ENCODE assay signal across 8 cellular contexts in the genomic region with DNA sequence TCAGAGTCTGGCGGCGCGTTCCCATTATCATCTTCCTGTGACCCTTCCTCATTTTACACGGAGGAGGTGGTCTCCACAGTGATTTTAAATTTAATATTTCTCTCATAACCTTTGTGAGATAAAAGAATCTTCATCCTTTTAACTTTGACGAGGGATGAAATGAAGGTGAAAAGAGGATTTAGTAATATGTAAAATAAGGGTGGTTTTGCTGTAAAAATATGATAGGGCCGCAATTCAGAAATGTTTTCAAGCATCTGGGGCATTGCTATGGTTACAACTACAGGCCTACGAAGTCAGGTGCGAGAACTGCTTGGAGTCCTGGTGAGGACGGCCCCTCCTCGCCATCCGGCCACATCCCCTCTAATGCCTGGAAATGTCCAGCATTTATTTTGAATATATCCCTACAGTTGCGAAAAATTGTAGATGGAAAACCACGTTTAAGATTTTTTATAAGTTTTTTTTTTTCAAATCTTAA. TPM values are rescaled to one million over a fixed set of nuclear protein-coding genes. Genes with fewer than 3 reads are reported as not detected.
DNase-seq lines count a peak whose midpoint lies in the region; ATAC-seq, FAIRE-seq and TF ChIP-seq lines count a peak whose summit lies in the region.

No MANE protein-coding gene starts in this region.

- H3K27me3 ChIP-seq in body of pancreas (no peaks in the 10 kb centered on the region), HepG2 (ENCODE audit: control insufficient read depth in 1 of 2, insufficient read depth in 2 of 2, low read length in 2 of 2) (no peaks in the 10 kb centered on the region; a peak in 1 of 5 replicates), thyroid gland (no peaks in the 10 kb centered on the region)

- peak overlapping the region; percentile 65 for H3K9ac ChIP-seq in HepG2 (ENCODE audit: insufficient read depth, low read depth, low read length)

- peaks cover 43% of the 10 kb centered on the region for H3K79me2 ChIP-seq in HepG2 (ENCODE audit: insufficient read depth, low read length)

- in situ Hi-C loops in HepG2 (cut with HindIII; ENCODE audit: extremely low pct_ligation_motif_present, low pct_unique_long_range_greater_than_20kb) = no loop called here

- WGBS in body of pancreas, 2 donors = 11 to 16% methylated on average over 13 of the region's 13 CpGs
- WGBS in HepG2 (ENCODE audit: low lambda C conversion rate) = 41% methylated on average over 13 of the region's 13 CpGs
- 23 to 26% methylated on average over 13 of the region's 13 CpGs for WGBS in thyroid gland, 2 donors

- intact Hi-C loops in body of pancreas (cut with DNase I) = no loop called here
- intact Hi-C loops in HepG2 (cut with micrococcal nuclease; ENCODE audit: unreplicated experiment) = loop anchor here (1.0 kb wide), 2 partner anchors 54 to 93 kb away; partner anchors contain the start of gene DCLRE1B
- intact Hi-C loops in thyroid gland (cut with DNase I) = no loop called here

- no peak for ATAC-seq in body of pancreas
- ATAC-seq in HepG2 = no peak

- H3K9me3 ChIP-seq in body of pancreas (no peaks in the 10 kb centered on the region), HepG2 (ENCODE audit: low read length) (no peaks in the 10 kb centered on the region), thyroid gland (no peaks in the 10 kb centered on the region)

- H3K4me1 ChIP-seq in body of pancreas (peaks cover 37% of the 10 kb centered on the region), HepG2 (ENCODE audit: insufficient read depth, low read length) (peaks cover 28% of the 10 kb centered on the region), thyroid gland (peaks cover 12 to 25% of the 10 kb centered on the region in 2 donors)

- H3K4me3 ChIP-seq in Jurkat, Clone E6-1 (ENCODE audit: low read length) = peak overlapping the region; percentile 79
- no peak overlapping the region for H3K4me3 ChIP-seq in body of pancreas
- peak overlapping the region; percentile 46 to 99 (median 60); a peak in 5 of 6 replicates for H3K4me3 ChIP-seq in HepG2 (replicated peaks in 1 of 3; ENCODE audit: insufficient read depth in 1 of 3, low read depth in 2 of 3, low read length in 3 of 3)
- H3K4me3 ChIP-seq in thyroid gland (replicated peaks in 1 of 3) = peak overlapping the region in 2 of 3 donors; percentile 12 to 28

- H3K27ac ChIP-seq in C4-2B (peak overlapping the region; percentile 69), body of pancreas (peak overlapping the region; percentile 33 to 99 (median 98)), HepG2 (ENCODE audit: extremely low read length, insufficient read depth, low read length) (peak overlapping the region; percentile 69), thyroid gland (peak overlapping the region; percentile 58 to 91 (median 62))

- H2AFZ ChIP-seq in HepG2 (ENCODE audit: low read length) = no peak overlapping the region

- TSS peak; percentile 100 for BruUV-seq in HepG2 (replicated peaks; lab: Mats Ljungman, UMichigan)

- H3K36me3 ChIP-seq in body of pancreas (replicated peaks in 1 of 2; ENCODE audit: insufficient read depth in 1 of 2, low read depth in 2 of 2) = no peaks in the 10 kb centered on the region
- 0 out of 5 replicates have a peak, but pooled peaks cover 0 to 4% of the 10 kb centered on the region in 2 experiments for H3K36me3 ChIP-seq in HepG2 (replicated peaks in 1 of 2; ENCODE audit: control insufficient read depth in 1 of 2, insufficient read depth in 2 of 2, low read length in 2 of 2)
- H3K36me3 ChIP-seq in thyroid gland = no peaks in the 10 kb centered on the region

- H3K4me2 ChIP-seq in HepG2 (ENCODE audit: low read depth, low read length) = peak overlapping the region; percentile 79

- CTCF ChIA-PET in HepG2 (lab: Yijun Ruan, JAX; ENCODE audit: low intra/inter-chr PET ratio, low total read pairs) = no interaction called here

- TF ChIP-seq POLR2A in body of pancreas (IDR thresholded peaks at IDR 0.05) (no peak), HepG2 (IDR thresholded peaks at IDR 0.05; ENCODE audit: insufficient read depth in 1 of 2, low read depth in 2 of 2, low read length in 2 of 2) (no peak), thyroid gland (IDR thresholded peaks at IDR 0.05) (no peak)

- TF ChIP-seq CTCF in C4-2B (conservative IDR thresholded peaks at IDR 0.05) = no peak; the same call in 1 of the 2 replicates
- TF ChIP-seq CTCF in body of pancreas (IDR thresholded peaks at IDR 0.05) = no peak
- no peak for TF ChIP-seq CTCF in HepG2 (CRISPR knock-in tag; IDR thresholded peaks at IDR 0.05)
- no peak for TF ChIP-seq CTCF in thyroid gland (IDR thresholded peaks at IDR 0.05)

- TF ChIP-seq EP300 in HepG2 (IDR thresholded peaks at IDR 0.05; ENCODE audit: low read depth in 2 of 2, low read length in 2 of 2) (0 out of 4 replicates have a peak, but pooled peaks of 1 of the 2 experiments have one; percentile 2), HepG2 (CRISPR knock-in tag; IDR thresholded peaks at IDR 0.05; ENCODE audit: borderline replicate concordance) (no peak)

- no peak for TF ChIP-seq RAD21 in HepG2 (CRISPR knock-in tag; IDR thresholded peaks at IDR 0.05)

- POLR2A ChIA-PET in HepG2 (lab: Yijun Ruan, JAX) = interaction anchor here (0.5 to 2.3 kb wide), 10 partner anchors 21 to 859 kb away, joined by 3 to 34 read pairs (median 3); partner anchors contain the start of genes AP4B1, DCLRE1B, HIPK1 and LRIG2

- DNase-seq in Jurkat, Clone E6-1 (ENCODE audit: low read depth, low spot score) = no peak
- DNase-seq in body of pancreas = peak in 1 of 4 donors; percentile 18
- DNase-seq in HepG2 (ENCODE audit: low spot score) = no peak
- peak; percentile 8 to 35 for DNase-seq in thyroid gland
- no peak for DNase-seq in effector CD8-positive, alpha-beta T cell (lab: John Stamatoyannopoulos, UW)
- DNase-seq in stimulated activated CD4-positive, alpha-beta T cell treated with anti-CD3 and anti-CD28 coated beads, Interleukin-12 subunit alpha, Interleukin-12 subunit beta, amount 100 ng/mL, for 4 hours = no peak
- DNase-seq in NCI-H1092 (lab: John Stamatoyannopoulos, UW) = no peak

- H4K20me1 ChIP-seq in HepG2 (ENCODE audit: insufficient read depth, low read length) = peaks cover 25% of the 10 kb centered on the region

- FAIRE-seq in HepG2 (lab: Jason Lieb, UNC) = no peak

RNA-seq across cellular contexts. Expression of gene RSBN1, which starts 0.4 kb away (rescaled TPM):
- 12.8 TPM for polyA plus RNA-seq in Jurkat, Clone E6-1 (2012; ENCODE audit: insufficient read depth, insufficient read length)
- total RNA-seq in body of pancreas (10 to 100 TPM; 14.2 to 17.4 TPM), HepG2 (2016; rRNA removed; fragmentation: Illumina TruSeq; extraction: Trizol) (10.4 and 13.6 TPM in 2 replicates), thyroid gland (10 to 100 TPM; 23.7 to 31.5 (median 26.8) TPM)
- 1.2 and 1.3 TPM in 2 replicates for total RNA-seq in HepG2 (2016; cell fraction: cytosol; rRNA removed; fragmentation: Illumina TruSeq; extraction: Trizol; ENCODE audit: low read depth)
- 9.9 and 15.2 TPM in 2 replicates for total RNA-seq in HepG2 (2016; cell fraction: insoluble cytoplasmic fraction; rRNA removed; fragmentation: Illumina TruSeq; extraction: Trizol)
- 2.7 and 3.1 TPM in 2 replicates for total RNA-seq in HepG2 (2016; cell fraction: membrane; rRNA removed; fragmentation: Illumina TruSeq; extraction: Trizol)
- 9.1 TPM in 2 replicates for total RNA-seq in HepG2 (2016; cell fraction: nucleus; rRNA removed; fragmentation: Illumina TruSeq; extraction: Trizol)
- polyA plus RNA-seq in HepG2 (2011; rRNA removed) = 6.3 and 8.3 TPM in 2 replicates
- 3.2 and 4.8 TPM in 2 replicates for polyA plus RNA-seq in HepG2 (2011; cell fraction: cytosol; rRNA removed)
- polyA plus RNA-seq in HepG2 (2011; cell fraction: nucleus; rRNA removed) = 5.5 and 7.9 TPM in 2 replicates
- polyA plus RNA-seq in HepG2 (2012) = 5.8 and 8.9 TPM in 2 replicates
- 0.36 and 0.58 TPM in 2 replicates for polyA plus RNA-seq in HepG2 (2016; cell fraction: cytosol; fragmentation: Illumina TruSeq; extraction: Trizol; ENCODE audit: low read depth)
- 6.3 and 7.1 TPM in 2 replicates for polyA plus RNA-seq in HepG2 (2016; cell fraction: insoluble cytoplasmic fraction; fragmentation: Illumina TruSeq; extraction: Trizol; ENCODE audit: low read depth)
- polyA plus RNA-seq in HepG2 (2016; cell fraction: membrane; fragmentation: Illumina TruSeq; extraction: Trizol; ENCODE audit: low read depth) = 0.86 and 1.1 TPM in 2 replicates
- 9.1 and 9.7 TPM in 2 replicates for polyA plus RNA-seq in HepG2 (2016; cell fraction: nucleus; fragmentation: Illumina TruSeq; extraction: Trizol; ENCODE audit: insufficient read depth, low read depth)
- polyA minus RNA-seq in HepG2 (2011; rRNA and poly(A)+ RNA removed; ENCODE audit: low replicate concordance) = 6.5 and 15.8 TPM in 2 replicates
- 17.4 and 18.9 TPM in 2 replicates for polyA minus RNA-seq in HepG2 (2011; cell fraction: cytosol; rRNA and poly(A)+ RNA removed)
- polyA minus RNA-seq in HepG2 (2011; cell fraction: nucleus; rRNA and poly(A)+ RNA removed) = 20.1 and 31.0 TPM in 2 replicates

RNA-seq across cellular contexts. Expression of gene PHTF1, which starts 53.4 kb away (rescaled TPM):
- polyA plus RNA-seq in Jurkat, Clone E6-1 (2012; ENCODE audit: insufficient read depth, insufficient read length) = not detected
- 10 to 100 TPM in 1 of 2 donors, 1 to 10 TPM in 1; 9.3 to 29.7 TPM for total RNA-seq in body of pancreas
- 15.3 and 19.7 TPM in 2 replicates for total RNA-seq in HepG2 (2016; rRNA removed; fragmentation: Illumina TruSeq; extraction: Trizol)
- 6.2 and 6.4 TPM in 2 replicates for total RNA-seq in HepG2 (2016; cell fraction: cytosol; rRNA removed; fragmentation: Illumina TruSeq; extraction: Trizol; ENCODE audit: low read depth)
- 17.4 and 17.7 TPM in 2 replicates for total RNA-seq in HepG2 (2016; cell fraction: insoluble cytoplasmic fraction; rRNA removed; fragmentation: Illumina TruSeq; extraction: Trizol)
- total RNA-seq in HepG2 (2016; cell fraction: membrane; rRNA removed; fragmentation: Illumina TruSeq; extraction: Trizol) = 14.0 and 17.1 TPM in 2 replicates
- total RNA-seq in HepG2 (2016; cell fraction: nucleus; rRNA removed; fragmentation: Illumina TruSeq; extraction: Trizol) = 21.1 and 24.3 TPM in 2 replicates
- 5.0 and 5.7 TPM in 2 replicates for polyA plus RNA-seq in HepG2 (2011; rRNA removed)
- polyA plus RNA-seq in HepG2 (2011; cell fraction: cytosol; rRNA removed) = 2.9 and 3.6 TPM in 2 replicates
- 8.5 and 9.2 TPM in 2 replicates for polyA plus RNA-seq in HepG2 (2011; cell fraction: nucleus; rRNA removed)
- polyA plus RNA-seq in HepG2 (2012) = 6.1 and 6.6 TPM in 2 replicates
- 2.7 and 4.4 TPM in 2 replicates for polyA plus RNA-seq in HepG2 (2016; cell fraction: cytosol; fragmentation: Illumina TruSeq; extraction: Trizol; ENCODE audit: low read depth)
- polyA plus RNA-seq in HepG2 (2016; cell fraction: insoluble cytoplasmic fraction; fragmentation: Illumina TruSeq; extraction: Trizol; ENCODE audit: low read depth) = 10.9 and 12.2 TPM in 2 replicates
- 7.7 and 8.2 TPM in 2 replicates for polyA plus RNA-seq in HepG2 (2016; cell fraction: membrane; fragmentation: Illumina TruSeq; extraction: Trizol; ENCODE audit: low read depth)
- polyA plus RNA-seq in HepG2 (2016; cell fraction: nucleus; fragmentation: Illumina TruSeq; extraction: Trizol; ENCODE audit: insufficient read depth, low read depth) = 25.8 and 27.4 TPM in 2 replicates
- polyA minus RNA-seq in HepG2 (2011; rRNA and poly(A)+ RNA removed; ENCODE audit: low replicate concordance) = 7.0 and 22.6 TPM in 2 replicates
- 3.7 and 5.4 TPM in 2 replicates for polyA minus RNA-seq in HepG2 (2011; cell fraction: cytosol; rRNA and poly(A)+ RNA removed)
- polyA minus RNA-seq in HepG2 (2011; cell fraction: nucleus; rRNA and poly(A)+ RNA removed) = 27.8 and 30.0 TPM in 2 replicates
- total RNA-seq in thyroid gland = 10 to 100 TPM; 14.4 to 25.4 (median 20.9) TPM

RNA-seq across cellular contexts. Expression of gene PTPN22, which starts 58.8 kb away (rescaled TPM):
- 8.0 TPM for polyA plus RNA-seq in Jurkat, Clone E6-1 (2012; ENCODE audit: insufficient read depth, insufficient read length)
- total RNA-seq in body of pancreas (1 to 10 TPM; 2.9 to 4.6 TPM), HepG2 (2016; rRNA removed; fragmentation: Illumina TruSeq; extraction: Trizol) (not detected in 2 replicates), thyroid gland (1 to 10 TPM in 2 of 4 donors, under 1 TPM in 1, not detected in 1; 0.89 to 6.2 (median 2.6) TPM)
- not detected in 2 replicates for total RNA-seq in HepG2 (2016; cell fraction: cytosol; rRNA removed; fragmentation: Illumina TruSeq; extraction: Trizol; ENCODE audit: low read depth)
- not detected in 2 replicates for total RNA-seq in HepG2 (2016; cell fraction: insoluble cytoplasmic fraction; rRNA removed; fragmentation: Illumina TruSeq; extraction: Trizol)
- 0.06 TPM in 1 of 2 replicates, not detected in the other for total RNA-seq in HepG2 (2016; cell fraction: membrane; rRNA removed; fragmentation: Illumina TruSeq; extraction: Trizol)
- not detected in 2 replicates for total RNA-seq in HepG2 (2016; cell fraction: nucleus; rRNA removed; fragmentation: Illumina TruSeq; extraction: Trizol)
- polyA plus RNA-seq in HepG2 (2011; rRNA removed) = not detected in 2 replicates
- polyA plus RNA-seq in HepG2 (2011; cell fraction: cytosol; rRNA removed) = not detected in 2 replicates
- not detected in 2 replicates for polyA plus RNA-seq in HepG2 (2011; cell fraction: nucleus; rRNA removed)
- not detected in 2 replicates for polyA plus RNA-seq in HepG2 (2012)
- not detected in 2 replicates for polyA plus RNA-seq in HepG2 (2016; cell fraction: cytosol; fragmentation: Illumina TruSeq; extraction: Trizol; ENCODE audit: low read depth)
- not detected in 2 replicates for polyA plus RNA-seq in HepG2 (2016; cell fraction: insoluble cytoplasmic fraction; fragmentation: Illumina TruSeq; extraction: Trizol; ENCODE audit: low read depth)
- not detected in 2 replicates for polyA plus RNA-seq in HepG2 (2016; cell fraction: membrane; fragmentation: Illumina TruSeq; extraction: Trizol; ENCODE audit: low read depth)
- polyA plus RNA-seq in HepG2 (2016; cell fraction: nucleus; fragmentation: Illumina TruSeq; extraction: Trizol; ENCODE audit: insufficient read depth, low read depth) = not detected in 2 replicates
- polyA minus RNA-seq in HepG2 (2011; rRNA and poly(A)+ RNA removed; ENCODE audit: low replicate concordance) = not detected in 2 replicates
- polyA minus RNA-seq in HepG2 (2011; cell fraction: cytosol; rRNA and poly(A)+ RNA removed) = not detected in 2 replicates
- not detected in 2 replicates for polyA minus RNA-seq in HepG2 (2011; cell fraction: nucleus; rRNA and poly(A)+ RNA removed)

Comparison
In these comparisons a context has a peak if more than half of its experiments do, and no peak if none do; other contexts are left out.
1. DNase-seq: peak in thyroid gland (2 of 2); none in Jurkat, Clone E6-1 (single experiment), HepG2 (single experiment), effector CD8-positive, alpha-beta T cell (single experiment), stimulated activated CD4-positive, alpha-beta T cell treated with anti-CD3 and anti-CD28 coated beads, Interleukin-12 subunit alpha, Interleukin-12 subunit beta, amount 100 ng/mL, for 4 hours (single experiment) and NCI-H1092 (single experiment).
2. H3K4me3 ChIP-seq: peak in Jurkat, Clone E6-1 (single experiment), HepG2 (3 of 3) and thyroid gland (2 of 3); none in body of pancreas (0 of 2).
3. Peak in every context shown above with its lines, with median percentiles within 50 percentile points of each other: H3K27ac ChIP-seq.